1 cellular context compared by ENCODE assay signal in genomic region chr17:18186271-18186982, GRCh38.
A peak's percentile ranks its signal among the peaks of the same experiment; 100 is the strongest.
TF ChIP-seq lines count a peak whose summit lies in the region.

No MANE protein-coding gene starts in this region.

TF ChIP-seq in K562, 482 proteins besides CTCF, POLR2A, EP300 and RAD21 (continued from another document):
- TF ChIP-seq ATF6 (CRISPR knock-in tag; IDR thresholded peaks at IDR 0.05) (no peak), CHCHD3 (CRISPR knock-in tag; IDR thresholded peaks at IDR 0.05) (no peak), SMARCB1 (IDR thresholded peaks at IDR 0.05; ENCODE audit: insufficient read length, low read depth) (no peak), CEBPB (tag; IDR thresholded peaks at IDR 0.05) (peak; percentile 85), ZNF316 (IDR thresholded peaks at IDR 0.05) (peak; percentile 30; the same call in 1 of the 2 replicates), IRF1 (CRISPR knock-in tag; IDR thresholded peaks at IDR 0.05; ENCODE audit: borderline replicate concordance) (no peak), SNIP1 (IDR thresholded peaks at IDR 0.05; ENCODE audit: low read depth) (no peak), ZKSCAN3 (CRISPR knock-in tag; IDR thresholded peaks at IDR 0.05) (no peak), L3MBTL2 (IDR thresholded peaks at IDR 0.05) (no peak), NFE2 (IDR thresholded peaks at IDR 0.05; ENCODE audit: low read depth) (peak; percentile 65), YY1 (IDR thresholded peaks at IDR 0.05; ENCODE audit: borderline replicate concordance in 1 of 3, control insufficient read depth in 1 of 3, extremely low read depth in 1 of 3, insufficient read depth in 3 of 3, insufficient read length in 1 of 3, insufficient replicate concordance in 2 of 3, low read depth in 1 of 3, low read length in 2 of 3) (no peak), CEBPG (CRISPR knock-in tag; IDR thresholded peaks at IDR 0.05) (peak; percentile 54; the same call in 1 of the 2 replicates), CEBPG (tag; conservative IDR thresholded peaks at IDR 0.05 in 1 of 2, IDR thresholded peaks at IDR 0.05 in 1 of 2) (peak; percentile 85 to 92), NCOA6 (IDR thresholded peaks at IDR 0.05) (no peak), ZBTB12 (CRISPR knock-in tag; IDR thresholded peaks at IDR 0.05) (no peak), MTA1 (IDR thresholded peaks at IDR 0.05; ENCODE audit: borderline replicate concordance) (no peak), ZBTB1 (CRISPR knock-in tag; IDR thresholded peaks at IDR 0.05; ENCODE audit: borderline replicate concordance, low read depth) (no peak), ZFP36 (IDR thresholded peaks at IDR 0.05; ENCODE audit: low read depth, low read length, partially characterized antibody) (no peak), MTA3 (IDR thresholded peaks at IDR 0.05; ENCODE audit: borderline replicate concordance) (no peak), NFYB (IDR thresholded peaks at IDR 0.05; ENCODE audit: extremely low read depth, insufficient read length) (no peak), FOXP1 (CRISPR knock-in tag; IDR thresholded peaks at IDR 0.05) (no peak), ZNF146 (CRISPR knock-in tag; IDR thresholded peaks at IDR 0.05; ENCODE audit: unreplicated experiment) (no peak), NEUROD1 (IDR thresholded peaks at IDR 0.05; ENCODE audit: borderline replicate concordance, low read depth, low read length, partially characterized antibody) (no peak), ATF2 (CRISPR knock-in tag; IDR thresholded peaks at IDR 0.05) (no peak)
TF ChIP-seq in K562: peak in this region for 8.
